Comparison of ENCODE assay signal across 8 cellular contexts in the genomic region with DNA sequence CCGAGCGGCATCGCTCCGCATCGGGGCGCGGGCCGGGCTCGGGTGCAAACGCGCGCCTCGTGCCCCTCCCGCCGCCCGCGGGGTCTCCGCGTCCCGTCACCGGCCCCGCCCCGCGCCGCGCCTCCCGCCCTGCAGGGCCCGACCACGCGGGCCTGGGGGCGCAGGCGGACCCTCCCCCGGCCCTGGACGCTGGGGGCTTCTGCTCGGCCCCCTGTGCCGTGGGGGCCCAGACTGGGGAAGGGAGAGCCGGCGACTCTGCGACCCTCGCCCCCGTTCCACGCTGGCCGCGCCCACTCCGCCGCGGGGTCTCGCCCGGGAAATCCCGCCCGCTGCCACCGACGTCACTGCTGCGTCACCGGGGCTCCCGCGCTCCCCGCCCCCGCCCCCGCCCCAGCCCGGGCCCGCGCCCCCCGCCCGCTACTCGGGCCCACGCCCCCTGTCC.
DNase-seq lines count a peak whose midpoint lies in the region; ATAC-seq and TF ChIP-seq lines count a peak whose summit lies in the region.

A gene (minus strand): TSS at position 63 of the 442 bp plus-strand sequence. CDS start 65,946 bp downstream, outside the sequence.

- H3K4me1 ChIP-seq in RWPE2 (ENCODE audit: insufficient read depth, poor library complexity, severe bottlenecking): no peaks in the 10 kb centered on the region

- no peak for TF ChIP-seq CTCF in RWPE2 (IDR thresholded peaks at IDR 0.05; ENCODE audit: poor library complexity, severe bottlenecking)
- TF ChIP-seq CTCF in nephron (IDR thresholded peaks at IDR 0.05; ENCODE audit: unreplicated experiment in 3 of 3): no peak

- H3K27me3 ChIP-seq in RWPE2 (ENCODE audit: insufficient read depth, poor library complexity, severe bottlenecking): peaks cover 19% of the 10 kb centered on the region

- H3K9me3 Mint-ChIP-seq in nephron: peaks cover 9% of the 10 kb centered on the region

- no peaks in the 10 kb centered on the region for H3K36me3 ChIP-seq in RWPE2 (ENCODE audit: low read depth)

- H3K27ac ChIP-seq in RWPE2 (ENCODE audit: poor library complexity, severe bottlenecking): no peak within 1 kb of the TSS

- DNase-seq in DMS53 (lab: John Stamatoyannopoulos, UW) (peak; percentile 79), RWPE2 (ENCODE audit: low spot score) (no peak), ecto neural progenitor cell (ENCODE audit: low spot score) (peak; percentile 84), NCI-H2029 (lab: John Stamatoyannopoulos, UW) (no peak), AG08396 (ENCODE audit: low spot score) (no peak)

- H3K27me3 Mint-ChIP-seq in nephron (ENCODE audit: low read depth): peaks cover 83% of the 10 kb centered on the region

- peak; percentile 29 for ATAC-seq in HG02759 (IDR thresholded peaks at IDR 0.05; ENCODE audit: unreplicated experiment)
- ATAC-seq in RWPE2 (ENCODE audit: low read depth): no peak
- ATAC-seq in GM21390 (IDR thresholded peaks at IDR 0.05; ENCODE audit: unreplicated experiment): no peak

- no peak within 1 kb of the TSS for H3K27ac Mint-ChIP-seq in nephron

- peaks cover 6% of the 10 kb centered on the region for H3K4me1 Mint-ChIP-seq in nephron

- H3K4me3 ChIP-seq in RWPE2 (ENCODE audit: severe bottlenecking): peak within 1 kb of the TSS; percentile 37

- H3K9me3 ChIP-seq in RWPE2 (ENCODE audit: severe bottlenecking): no peaks in the 10 kb centered on the region

- no peaks in the 10 kb centered on the region for H3K36me3 Mint-ChIP-seq in nephron (ENCODE audit: low read depth)

- peak within 1 kb of the TSS; percentile 79 to 85 (median 84) for H3K4me3 Mint-ChIP-seq in nephron

Comparison
In these comparisons a context has a peak if more than half of its experiments do, and no peak if none do; other contexts are left out.
1. DNase-seq: peak in DMS53 (single experiment) and ecto neural progenitor cell (single experiment); none in RWPE2 (single experiment), NCI-H2029 (single experiment) and AG08396 (single experiment).